In genomic region chr2:219551863-219552381, GRCh38 we compare ENCODE assay signal across 6 cellular contexts. TPM values are rescaled to one million over a fixed set of nuclear protein-coding genes. Genes with fewer than 3 reads are reported as not detected.
DNase-seq lines count a peak whose midpoint lies in the region; ATAC-seq and TF ChIP-seq lines count a peak whose summit lies in the region.

No MANE protein-coding gene starts in this region.

- H3K27me3 Mint-ChIP-seq in stimulated activated naive CD8-positive, alpha-beta T cell treated with anti-CD3 and anti-CD28 coated beads, Interleukin-15, amount 100 ng/mL, for 72 hours = peaks cover 68% of the 10 kb centered on the region

- H3K4me3 ChIP-seq in fibroblast of pulmonary artery (replicated peaks; ENCODE audit: low read depth, low read length) = peak overlapping the region; percentile 62

- TF ChIP-seq CTCF in fibroblast of pulmonary artery (IDR thresholded peaks at IDR 0.05; ENCODE audit: low read length, missing control alignments) = no peak

- no peaks in the 10 kb centered on the region for H3K9me3 Mint-ChIP-seq in stimulated activated naive CD8-positive, alpha-beta T cell treated with anti-CD3 and anti-CD28 coated beads, Interleukin-15, amount 100 ng/mL, for 72 hours

- DNase-seq in NCI-H146 (lab: John Stamatoyannopoulos, UW) (peak; percentile 69), fibroblast of pulmonary artery (ENCODE audit: low read depth) (no peak), HT-29 (ENCODE audit: low spot score) (no peak)
- DNase-seq in stimulated activated naive CD8-positive, alpha-beta T cell treated with anti-CD3 and anti-CD28 coated beads, Interleukin-15, amount 100 ng/mL, for 72 hours = no peak

- H3K4me1 Mint-ChIP-seq in stimulated activated naive CD8-positive, alpha-beta T cell treated with anti-CD3 and anti-CD28 coated beads, Interleukin-15, amount 100 ng/mL, for 72 hours = peaks cover 16% of the 10 kb centered on the region

- ATAC-seq in GM21529 (IDR thresholded peaks at IDR 0.05; ENCODE audit: unreplicated experiment) (peak; percentile 29), GM21526 (IDR thresholded peaks at IDR 0.05; ENCODE audit: low FRiP score, unreplicated experiment) (no peak)
- peak; percentile 50 for ATAC-seq in stimulated activated naive CD8-positive, alpha-beta T cell treated with anti-CD3 and anti-CD28 coated beads, Interleukin-15, amount 100 ng/mL, for 72 hours

- peak overlapping the region; percentile 83 to 87 for H3K4me3 Mint-ChIP-seq in stimulated activated naive CD8-positive, alpha-beta T cell treated with anti-CD3 and anti-CD28 coated beads, Interleukin-15, amount 100 ng/mL, for 72 hours

- H3K27ac Mint-ChIP-seq in stimulated activated naive CD8-positive, alpha-beta T cell treated with anti-CD3 and anti-CD28 coated beads, Interleukin-15, amount 100 ng/mL, for 72 hours = peak overlapping the region in 1 of 2 donors; percentile 53

RNA-seq across cellular contexts. Expression of gene TMEM198, which starts 8.1 kb away (rescaled TPM):
- 5.2 and 5.6 TPM in 2 replicates for total RNA-seq in HT-29 (2014; rRNA removed; shearing (Covaris generic))

RNA-seq across cellular contexts. Expression of gene CHPF, which starts 8.3 kb away (rescaled TPM):
- 70.1 and 75.4 TPM in 2 replicates for total RNA-seq in HT-29 (2014; rRNA removed; shearing (Covaris generic))

RNA-seq across cellular contexts. Expression of gene OBSL1, which starts 19.4 kb away (rescaled TPM):
- 0.86 and 1.3 TPM in 2 replicates for total RNA-seq in HT-29 (2014; rRNA removed; shearing (Covaris generic))

RNA-seq across cellular contexts. Expression of gene INHA, which starts 20.2 kb away (rescaled TPM):
- not detected in 2 replicates for total RNA-seq in HT-29 (2014; rRNA removed; shearing (Covaris generic))

RNA-seq across cellular contexts. Expression of gene ASIC4, which starts 37.6 kb away (rescaled TPM):
- total RNA-seq in HT-29 (2014; rRNA removed; shearing (Covaris generic)) = 0.08 TPM in 1 of 2 replicates, not detected in the other
